ENCODE assay signal across 1 cellular context in genomic region chr9:137223078-137224040, GRCh38.
TF ChIP-seq lines count a peak whose summit lies in the region.

No MANE protein-coding gene starts in this region.

TF ChIP-seq in HepG2, 621 proteins besides CTCF, POLR2A, EP300 and RAD21 (continues in another document):
- no peak for TF ChIP-seq ZNF496 (CRISPR knock-in tag; IDR thresholded peaks at IDR 0.05; ENCODE audit: insufficient replicate concordance)
- peak; percentile 45; the same call in 1 of the 2 replicates for TF ChIP-seq PHF21A (CRISPR knock-in tag; IDR thresholded peaks at IDR 0.05)
- TF ChIP-seq, protein P1, sequence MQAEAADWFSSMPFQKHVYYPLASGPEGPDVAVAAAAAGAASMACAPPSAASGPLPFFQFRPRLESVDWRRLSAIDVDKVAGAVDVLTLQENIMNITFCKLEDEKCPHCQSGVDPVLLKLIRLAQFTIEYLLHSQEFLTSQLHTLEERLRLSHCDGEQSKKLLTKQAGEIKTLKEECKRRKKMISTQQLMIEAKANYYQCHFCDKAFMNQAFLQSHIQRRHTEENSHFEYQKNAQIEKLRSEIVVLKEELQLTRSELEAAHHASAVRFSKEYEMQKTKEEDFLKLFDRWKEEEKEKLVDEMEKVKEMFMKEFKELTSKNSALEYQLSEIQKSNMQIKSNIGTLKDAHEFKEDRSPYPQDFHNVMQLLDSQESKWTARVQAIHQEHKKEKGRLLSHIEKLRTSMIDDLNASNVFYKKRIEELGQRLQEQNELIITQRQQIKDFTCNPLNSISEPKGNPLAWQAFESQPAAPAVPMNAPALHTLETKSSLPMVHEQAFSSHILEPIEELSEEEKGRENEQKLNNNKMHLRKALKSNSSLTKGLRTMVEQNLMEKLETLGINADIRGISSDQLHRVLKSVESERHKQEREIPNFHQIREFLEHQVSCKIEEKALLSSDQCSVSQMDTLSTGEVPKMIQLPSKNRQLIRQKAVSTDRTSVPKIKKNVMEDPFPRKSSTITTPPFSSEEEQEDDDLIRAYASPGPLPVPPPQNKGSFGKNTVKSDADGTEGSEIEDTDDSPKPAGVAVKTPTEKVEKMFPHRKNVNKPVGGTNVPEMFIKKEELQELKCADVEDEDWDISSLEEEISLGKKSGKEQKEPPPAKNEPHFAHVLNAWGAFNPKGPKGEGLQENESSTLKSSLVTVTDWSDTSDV (CRISPR knock-in tag; IDR thresholded peaks at IDR 0.05), result no peak
- no peak for TF ChIP-seq ZNF234 (CRISPR knock-in tag; conservative IDR thresholded peaks at IDR 0.05)
- no peak for TF ChIP-seq FOXO1 (CRISPR knock-in tag; IDR thresholded peaks at IDR 0.05)
- TF ChIP-seq ZEB1 (IDR thresholded peaks at IDR 0.05; ENCODE audit: insufficient replicate concordance, low read depth), result no peak
- TF ChIP-seq ASH2L (IDR thresholded peaks at IDR 0.05; ENCODE audit: insufficient read length, low read depth, low read length), result peak; percentile 38
- TF ChIP-seq, protein P2, sequence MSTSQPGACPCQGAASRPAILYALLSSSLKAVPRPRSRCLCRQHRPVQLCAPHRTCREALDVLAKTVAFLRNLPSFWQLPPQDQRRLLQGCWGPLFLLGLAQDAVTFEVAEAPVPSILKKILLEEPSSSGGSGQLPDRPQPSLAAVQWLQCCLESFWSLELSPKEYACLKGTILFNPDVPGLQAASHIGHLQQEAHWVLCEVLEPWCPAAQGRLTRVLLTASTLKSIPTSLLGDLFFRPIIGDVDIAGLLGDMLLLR (CRISPR knock-in tag; IDR thresholded peaks at IDR 0.05), result peak; percentile 51; the same call in 1 of the 2 replicates
- TF ChIP-seq ZNF547 (CRISPR knock-in tag; IDR thresholded peaks at IDR 0.05), result no peak
- no peak for TF ChIP-seq ZNF503 (CRISPR knock-in tag; IDR thresholded peaks at IDR 0.05)
- no peak for TF ChIP-seq ZNF10 (CRISPR knock-in tag; IDR thresholded peaks at IDR 0.05; ENCODE audit: borderline replicate concordance, low read depth)
- TF ChIP-seq ZNF205 (CRISPR knock-in tag; IDR thresholded peaks at IDR 0.05), result no peak
- 0 out of 2 replicates have a peak, but pooled peaks have one; percentile 42 for TF ChIP-seq MYC (CRISPR knock-in tag; IDR thresholded peaks at IDR 0.05; ENCODE audit: borderline replicate concordance)
- TF ChIP-seq, protein P3, sequence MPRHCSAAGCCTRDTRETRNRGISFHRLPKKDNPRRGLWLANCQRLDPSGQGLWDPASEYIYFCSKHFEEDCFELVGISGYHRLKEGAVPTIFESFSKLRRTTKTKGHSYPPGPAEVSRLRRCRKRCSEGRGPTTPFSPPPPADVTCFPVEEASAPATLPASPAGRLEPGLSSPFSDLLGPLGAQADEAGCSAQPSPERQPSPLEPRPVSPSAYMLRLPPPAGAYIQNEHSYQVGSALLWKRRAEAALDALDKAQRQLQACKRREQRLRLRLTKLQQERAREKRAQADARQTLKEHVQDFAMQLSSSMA (CRISPR knock-in tag; IDR thresholded peaks at IDR 0.05), result no peak
- TF ChIP-seq ZNF577 (CRISPR knock-in tag; IDR thresholded peaks at IDR 0.05; ENCODE audit: borderline replicate concordance, low read depth), result no peak
- TF ChIP-seq TCF7L2 (IDR thresholded peaks at IDR 0.05; ENCODE audit: low read depth, low read length), result no peak
- no peak for TF ChIP-seq PPARG (CRISPR knock-in tag; conservative IDR thresholded peaks at IDR 0.05)
- no peak for TF ChIP-seq MYNN (CRISPR knock-in tag; IDR thresholded peaks at IDR 0.05; ENCODE audit: low read depth)
- peak; percentile 74; the same call in 1 of the 2 replicates for TF ChIP-seq ZNF343 (CRISPR knock-in tag; IDR thresholded peaks at IDR 0.05)
- TF ChIP-seq ZNF446 (CRISPR knock-in tag; IDR thresholded peaks at IDR 0.05), result peak; percentile 44; the same call in 1 of the 2 replicates
- no peak for TF ChIP-seq BORCS8-MEF2B (CRISPR knock-in tag; IDR thresholded peaks at IDR 0.05)
- TF ChIP-seq ZNF777 (CRISPR knock-in tag; IDR thresholded peaks at IDR 0.05), result peak; percentile 39; the same call in 1 of the 2 replicates
- TF ChIP-seq MEIS1 (CRISPR knock-in tag; IDR thresholded peaks at IDR 0.05; ENCODE audit: borderline replicate concordance), result peak; percentile 61; the same call in 1 of the 2 replicates
- TF ChIP-seq, protein P4, sequence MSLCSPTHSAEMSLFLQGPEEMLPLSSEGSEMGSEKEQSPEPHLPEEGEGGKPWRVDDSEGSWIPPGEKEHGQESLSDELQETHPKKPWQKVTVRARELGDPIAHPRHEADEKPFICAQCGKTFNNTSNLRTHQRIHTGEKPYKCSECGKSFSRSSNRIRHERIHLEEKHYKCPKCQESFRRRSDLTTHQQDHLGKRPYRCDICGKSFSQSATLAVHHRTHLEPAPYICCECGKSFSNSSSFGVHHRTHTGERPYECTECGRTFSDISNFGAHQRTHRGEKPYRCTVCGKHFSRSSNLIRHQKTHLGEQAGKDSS (CRISPR knock-in tag; IDR thresholded peaks at IDR 0.05; ENCODE audit: borderline replicate concordance, low read depth), result peak; percentile 76; the same call in 1 of the 2 replicates
- TF ChIP-seq HES4 (CRISPR knock-in tag; IDR thresholded peaks at IDR 0.05; ENCODE audit: borderline replicate concordance), result no peak
- no peak for TF ChIP-seq XBP1 (CRISPR knock-in tag; IDR thresholded peaks at IDR 0.05)
- TF ChIP-seq GMEB1 (CRISPR knock-in tag; IDR thresholded peaks at IDR 0.05; ENCODE audit: borderline replicate concordance), result 0 out of 2 replicates have a peak, but pooled peaks have one; percentile 27
- TF ChIP-seq ZNF780A (CRISPR knock-in tag; IDR thresholded peaks at IDR 0.05), result no peak
- TF ChIP-seq ZNF570 (CRISPR knock-in tag; IDR thresholded peaks at IDR 0.05; ENCODE audit: borderline replicate concordance), result no peak
- TF ChIP-seq FOXP1 (IDR thresholded peaks at IDR 0.05), result no peak
- TF ChIP-seq FOXP1 (CRISPR knock-in tag; IDR thresholded peaks at IDR 0.05), result no peak
- TF ChIP-seq KDM5B (CRISPR knock-in tag; IDR thresholded peaks at IDR 0.05; ENCODE audit: borderline replicate concordance), result no peak; the same call in 1 of the 2 replicates
- no peak for TF ChIP-seq ZNF335 (CRISPR knock-in tag; IDR thresholded peaks at IDR 0.05)
- no peak for TF ChIP-seq ZNF251 (CRISPR knock-in tag; IDR thresholded peaks at IDR 0.05)
- 0 out of 2 replicates have a peak, but pooled peaks have one; percentile 16 for TF ChIP-seq DNMT3B (CRISPR knock-in tag; conservative IDR thresholded peaks at IDR 0.05)
- 0 out of 2 replicates have a peak, but pooled peaks have one; percentile 62 for TF ChIP-seq ZNF709 (CRISPR knock-in tag; IDR thresholded peaks at IDR 0.05)
- no peak for TF ChIP-seq SIN3B (IDR thresholded peaks at IDR 0.05; ENCODE audit: low read length)
- TF ChIP-seq ZNF572 (CRISPR knock-in tag; IDR thresholded peaks at IDR 0.05), result no peak
- TF ChIP-seq ZFP36L2 (CRISPR knock-in tag; IDR thresholded peaks at IDR 0.05), result no peak
- no peak for TF ChIP-seq IKZF4 (CRISPR knock-in tag; IDR thresholded peaks at IDR 0.05; ENCODE audit: borderline replicate concordance, low read depth, not compliant biosample characterization)
- no peak for TF ChIP-seq ZNF235 (CRISPR knock-in tag; IDR thresholded peaks at IDR 0.05; ENCODE audit: borderline replicate concordance)
- no peak for TF ChIP-seq ATM (IDR thresholded peaks at IDR 0.05; ENCODE audit: borderline replicate concordance)
- TF ChIP-seq ZNF747 (CRISPR knock-in tag; IDR thresholded peaks at IDR 0.05; ENCODE audit: borderline replicate concordance), result 0 out of 2 replicates have a peak, but pooled peaks have one; percentile 47
- TF ChIP-seq SRSF1 (optimal IDR thresholded peaks at IDR 0.05; ENCODE audit: low read depth, low read length), result peak; percentile 37
- TF ChIP-seq STAG1 (CRISPR knock-in tag; IDR thresholded peaks at IDR 0.05), result 0 out of 2 replicates have a peak, but pooled peaks have one; percentile 8
- no peak for TF ChIP-seq HNRNPH1 (optimal IDR thresholded peaks at IDR 0.05; ENCODE audit: low read depth, low read length)
- TF ChIP-seq PTBP1 (IDR thresholded peaks at IDR 0.05; ENCODE audit: low read depth, low read length, poor library complexity, severe bottlenecking), result no peak
- TF ChIP-seq, protein P5, sequence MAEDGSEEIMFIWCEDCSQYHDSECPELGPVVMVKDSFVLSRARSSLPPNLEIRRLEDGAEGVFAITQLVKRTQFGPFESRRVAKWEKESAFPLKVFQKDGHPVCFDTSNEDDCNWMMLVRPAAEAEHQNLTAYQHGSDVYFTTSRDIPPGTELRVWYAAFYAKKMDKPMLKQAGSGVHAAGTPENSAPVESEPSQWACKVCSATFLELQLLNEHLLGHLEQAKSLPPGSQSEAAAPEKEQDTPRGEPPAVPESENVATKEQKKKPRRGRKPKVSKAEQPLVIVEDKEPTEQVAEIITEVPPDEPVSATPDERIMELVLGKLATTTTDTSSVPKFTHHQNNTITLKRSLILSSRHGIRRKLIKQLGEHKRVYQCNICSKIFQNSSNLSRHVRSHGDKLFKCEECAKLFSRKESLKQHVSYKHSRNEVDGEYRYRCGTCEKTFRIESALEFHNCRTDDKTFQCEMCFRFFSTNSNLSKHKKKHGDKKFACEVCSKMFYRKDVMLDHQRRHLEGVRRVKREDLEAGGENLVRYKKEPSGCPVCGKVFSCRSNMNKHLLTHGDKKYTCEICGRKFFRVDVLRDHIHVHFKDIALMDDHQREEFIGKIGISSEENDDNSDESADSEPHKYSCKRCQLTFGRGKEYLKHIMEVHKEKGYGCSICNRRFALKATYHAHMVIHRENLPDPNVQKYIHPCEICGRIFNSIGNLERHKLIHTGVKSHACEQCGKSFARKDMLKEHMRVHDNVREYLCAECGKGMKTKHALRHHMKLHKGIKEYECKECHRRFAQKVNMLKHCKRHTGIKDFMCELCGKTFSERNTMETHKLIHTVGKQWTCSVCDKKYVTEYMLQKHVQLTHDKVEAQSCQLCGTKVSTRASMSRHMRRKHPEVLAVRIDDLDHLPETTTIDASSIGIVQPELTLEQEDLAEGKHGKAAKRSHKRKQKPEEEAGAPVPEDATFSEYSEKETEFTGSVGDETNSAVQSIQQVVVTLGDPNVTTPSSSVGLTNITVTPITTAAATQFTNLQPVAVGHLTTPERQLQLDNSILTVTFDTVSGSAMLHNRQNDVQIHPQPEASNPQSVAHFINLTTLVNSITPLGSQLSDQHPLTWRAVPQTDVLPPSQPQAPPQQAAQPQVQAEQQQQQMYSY (CRISPR knock-in tag; IDR thresholded peaks at IDR 0.05), result peak; percentile 98
- peak; percentile 67 for TF ChIP-seq ZNF687 (CRISPR knock-in tag; IDR thresholded peaks at IDR 0.05)
